ENCODE assay signal across 13 cellular contexts in genomic region chr3:151382671-151383070, GRCh38. TPM values are rescaled to one million over a fixed set of nuclear protein-coding genes. Genes with fewer than 3 reads are reported as not detected.
DNase-seq lines count a peak whose midpoint lies in the region; ATAC-seq and TF ChIP-seq lines count a peak whose summit lies in the region.
"Had no signal": no experiment of that assay in that cellular context is flagged by ENCODE, and none has a peak within 500 bp of the region (broad histone marks: within the 10 kb centered on the region; RNA-seq: fewer than 3 reads in every experiment).

No MANE protein-coding gene starts in this region.

- H3K27me3 ChIP-seq in GM23338 (ENCODE audit: insufficient read depth) (no peaks in the 10 kb centered on the region), mucosa of rectum (ENCODE audit: control insufficient read depth in 2 of 2, insufficient read depth in 2 of 2, low read length in 2 of 2) (no peaks in the 10 kb centered on the region)

- H3K27ac ChIP-seq in GM23338 (ENCODE audit: low read depth) (no peak overlapping the region), mucosa of rectum (ENCODE audit: low read depth in 2 of 2, low read length in 2 of 2) (peak overlapping the region; percentile 33 to 53)
- H3K27ac ChIP-seq: thoracic aorta had no signal

- H3K36me3 Mint-ChIP-seq in GM23338 (ENCODE audit: low read depth) = peaks cover 16% of the 10 kb centered on the region

- H3K36me3 ChIP-seq in GM23338 (ENCODE audit: insufficient read depth) (peaks cover 14% of the 10 kb centered on the region; the same call in 1 of the 2 replicates), mucosa of rectum (ENCODE audit: control insufficient read depth in 2 of 2, insufficient read depth in 2 of 2, low read length in 2 of 2) (no peaks in the 10 kb centered on the region)
- H3K36me3 ChIP-seq: thoracic aorta had no signal

- no peaks in the 10 kb centered on the region for H3K4me1 ChIP-seq in GM23338 (ENCODE audit: insufficient read depth)
- H3K4me1 ChIP-seq in mucosa of rectum (ENCODE audit: control insufficient read depth in 2 of 2, insufficient read depth in 2 of 2, low read length in 2 of 2) = peaks cover 5 to 10% of the 10 kb centered on the region in 2 donors

- H3K9ac ChIP-seq in mucosa of rectum (ENCODE audit: low read depth in 1 of 2, low read length in 2 of 2) = no peak overlapping the region

- 0 out of 2 replicates have a peak overlapping the region, but pooled peaks have one; percentile 6 for H3K27ac Mint-ChIP-seq in GM23338
- H3K27ac Mint-ChIP-seq: activated CD4-positive, alpha-beta T cell treated with anti-CD3 and anti-CD28 coated beads, Interleukin-2, amount 10 ng/mL, durations not matched to agents 7 days and 5 days had no signal

- no peak for TF ChIP-seq CTCF in GM23338 (conservative IDR thresholded peaks at IDR 0.05; ENCODE audit: low read depth in 2 of 2)

- no peaks in the 10 kb centered on the region for H3K27me3 Mint-ChIP-seq in GM23338 (ENCODE audit: insufficient read depth, low read depth, poor library complexity)
- H3K27me3 Mint-ChIP-seq: activated CD4-positive, alpha-beta T cell treated with anti-CD3 and anti-CD28 coated beads, Interleukin-2, amount 10 ng/mL, durations not matched to agents 7 days and 5 days had no signal

- no peaks in the 10 kb centered on the region for H4K20me1 ChIP-seq in GM23338 (replicated peaks; ENCODE audit: insufficient read depth)

- H3K4me1 Mint-ChIP-seq in GM23338 = peaks cover 4% of the 10 kb centered on the region; the same call in 1 of the 3 replicates

- no peak overlapping the region for H3K4me3 Mint-ChIP-seq in GM23338
- H3K4me3 Mint-ChIP-seq: activated CD4-positive, alpha-beta T cell treated with anti-CD3 and anti-CD28 coated beads, Interleukin-2, amount 10 ng/mL, durations not matched to agents 7 days and 5 days had no signal

- peak; percentile 28 for ATAC-seq in GM18861 (IDR thresholded peaks at IDR 0.05; ENCODE audit: unreplicated experiment)
- ATAC-seq in GM23338 = no peak

- H3K4me2 ChIP-seq in GM23338 = no peak overlapping the region

- DNase-seq in GM23338 (ENCODE audit: low spot score) (no peak), NOMO-1 treated with dmso at 0.1 percent for 144 hours (lab: John Stamatoyannopoulos, UW; ENCODE audit: unreplicated experiment) (peak; percentile 29), H4 (ENCODE audit: low spot score) (no peak), RPMI8226 (no peak), SW 1271 (lab: John Stamatoyannopoulos, UW) (no peak), activated gamma-delta T cell treated with Interleukin-2 at 50 U/mL for 16 hours (no peak)
- DNase-seq: activated CD4-positive, alpha-beta T cell treated with anti-CD3 and anti-CD28 coated beads, Interleukin-2, amount 10 ng/mL, durations not matched to agents 7 days and 5 days; COR-L47; NCI-H1092 had no signal

- no peaks in the 10 kb centered on the region for H3K9me3 ChIP-seq in mucosa of rectum (ENCODE audit: control insufficient read depth in 2 of 2, low read length in 2 of 2)
- H3K9me3 ChIP-seq: thoracic aorta had no signal

- no peaks in the 10 kb centered on the region for H3F3A ChIP-seq in GM23338 (replicated peaks; ENCODE audit: low read depth)

- no peaks in the 10 kb centered on the region for H3K9me2 ChIP-seq in GM23338 (ENCODE audit: insufficient read depth)

- no peak overlapping the region for H2AFZ ChIP-seq in GM23338

- no peaks in the 10 kb centered on the region for H3K79me2 ChIP-seq in GM23338 (replicated peaks; ENCODE audit: insufficient read depth)

- H3K4me3 ChIP-seq in GM23338 (no peak overlapping the region), mucosa of rectum (ENCODE audit: low read length in 2 of 2) (no peak overlapping the region)
- H3K4me3 ChIP-seq: thoracic aorta had no signal

- no peaks in the 10 kb centered on the region for H3K9me3 Mint-ChIP-seq in GM23338
- H3K9me3 Mint-ChIP-seq: activated CD4-positive, alpha-beta T cell treated with anti-CD3 and anti-CD28 coated beads, Interleukin-2, amount 10 ng/mL, durations not matched to agents 7 days and 5 days had no signal

TF ChIP-seq in GM23338, 12 proteins besides CTCF, POLR2A, EP300 and RAD21 (continues in another document):
- TF ChIP-seq, protein P1, sequence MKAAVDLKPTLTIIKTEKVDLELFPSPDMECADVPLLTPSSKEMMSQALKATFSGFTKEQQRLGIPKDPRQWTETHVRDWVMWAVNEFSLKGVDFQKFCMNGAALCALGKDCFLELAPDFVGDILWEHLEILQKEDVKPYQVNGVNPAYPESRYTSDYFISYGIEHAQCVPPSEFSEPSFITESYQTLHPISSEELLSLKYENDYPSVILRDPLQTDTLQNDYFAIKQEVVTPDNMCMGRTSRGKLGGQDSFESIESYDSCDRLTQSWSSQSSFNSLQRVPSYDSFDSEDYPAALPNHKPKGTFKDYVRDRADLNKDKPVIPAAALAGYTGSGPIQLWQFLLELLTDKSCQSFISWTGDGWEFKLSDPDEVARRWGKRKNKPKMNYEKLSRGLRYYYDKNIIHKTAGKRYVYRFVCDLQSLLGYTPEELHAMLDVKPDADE (IDR thresholded peaks at IDR 0.05) = no peak
- TF ChIP-seq EZH2 (IDR thresholded peaks at IDR 0.05; ENCODE audit: low read depth, unreplicated experiment) = no peak
- TF ChIP-seq STAT1 (IDR thresholded peaks at IDR 0.05; ENCODE audit: unreplicated experiment) = no peak
- TF ChIP-seq, protein P2, sequence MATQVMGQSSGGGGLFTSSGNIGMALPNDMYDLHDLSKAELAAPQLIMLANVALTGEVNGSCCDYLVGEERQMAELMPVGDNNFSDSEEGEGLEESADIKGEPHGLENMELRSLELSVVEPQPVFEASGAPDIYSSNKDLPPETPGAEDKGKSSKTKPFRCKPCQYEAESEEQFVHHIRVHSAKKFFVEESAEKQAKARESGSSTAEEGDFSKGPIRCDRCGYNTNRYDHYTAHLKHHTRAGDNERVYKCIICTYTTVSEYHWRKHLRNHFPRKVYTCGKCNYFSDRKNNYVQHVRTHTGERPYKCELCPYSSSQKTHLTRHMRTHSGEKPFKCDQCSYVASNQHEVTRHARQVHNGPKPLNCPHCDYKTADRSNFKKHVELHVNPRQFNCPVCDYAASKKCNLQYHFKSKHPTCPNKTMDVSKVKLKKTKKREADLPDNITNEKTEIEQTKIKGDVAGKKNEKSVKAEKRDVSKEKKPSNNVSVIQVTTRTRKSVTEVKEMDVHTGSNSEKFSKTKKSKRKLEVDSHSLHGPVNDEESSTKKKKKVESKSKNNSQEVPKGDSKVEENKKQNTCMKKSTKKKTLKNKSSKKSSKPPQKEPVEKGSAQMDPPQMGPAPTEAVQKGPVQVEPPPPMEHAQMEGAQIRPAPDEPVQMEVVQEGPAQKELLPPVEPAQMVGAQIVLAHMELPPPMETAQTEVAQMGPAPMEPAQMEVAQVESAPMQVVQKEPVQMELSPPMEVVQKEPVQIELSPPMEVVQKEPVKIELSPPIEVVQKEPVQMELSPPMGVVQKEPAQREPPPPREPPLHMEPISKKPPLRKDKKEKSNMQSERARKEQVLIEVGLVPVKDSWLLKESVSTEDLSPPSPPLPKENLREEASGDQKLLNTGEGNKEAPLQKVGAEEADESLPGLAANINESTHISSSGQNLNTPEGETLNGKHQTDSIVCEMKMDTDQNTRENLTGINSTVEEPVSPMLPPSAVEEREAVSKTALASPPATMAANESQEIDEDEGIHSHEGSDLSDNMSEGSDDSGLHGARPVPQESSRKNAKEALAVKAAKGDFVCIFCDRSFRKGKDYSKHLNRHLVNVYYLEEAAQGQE (IDR thresholded peaks at IDR 0.05; ENCODE audit: unreplicated experiment) = no peak
- TF ChIP-seq CREB1 (CRISPR knock-in tag; IDR thresholded peaks at IDR 0.05; ENCODE audit: low read depth) = no peak
- no peak for TF ChIP-seq ZNF114 (CRISPR knock-in tag; IDR thresholded peaks at IDR 0.05)
- no peak for TF ChIP-seq NANOG (IDR thresholded peaks at IDR 0.05; ENCODE audit: borderline replicate concordance)

RNA-seq across cellular contexts. Expression of gene P2RY12, which starts 1.9 kb away (rescaled TPM):
- not detected in 2 replicates for total RNA-seq in GM23338 (2014; rRNA removed; shearing (Covaris generic))
- polyA plus RNA-seq in GM23338 (2016; fragmentation: Nextera tagmentation; extraction: Ambion mirVana) = 0.40 and 1.1 TPM in 2 replicates
- total RNA-seq in H4 (2014; rRNA removed; shearing (Covaris generic)) = not detected in 2 replicates
- total RNA-seq: activated CD4-positive, alpha-beta T cell treated with anti-CD3 and anti-CD28 coated beads, Interleukin-2, amount 10 ng/mL, durations not matched to agents 7 days and 5 days; RPMI7951 had no signal

RNA-seq across cellular contexts. Expression of gene P2RY13, which starts 53.3 kb away (rescaled TPM):
- not detected in 2 replicates for total RNA-seq in GM23338 (2014; rRNA removed; shearing (Covaris generic))
- polyA plus RNA-seq in GM23338 (2016; fragmentation: Nextera tagmentation; extraction: Ambion mirVana) = 0.38 and 0.68 TPM in 2 replicates
- not detected in 2 replicates for total RNA-seq in H4 (2014; rRNA removed; shearing (Covaris generic))
- total RNA-seq: activated CD4-positive, alpha-beta T cell treated with anti-CD3 and anti-CD28 coated beads, Interleukin-2, amount 10 ng/mL, durations not matched to agents 7 days and 5 days; RPMI7951 had no signal
